Comparison of ENCODE assay signal across 22 cellular contexts in the genomic region with DNA sequence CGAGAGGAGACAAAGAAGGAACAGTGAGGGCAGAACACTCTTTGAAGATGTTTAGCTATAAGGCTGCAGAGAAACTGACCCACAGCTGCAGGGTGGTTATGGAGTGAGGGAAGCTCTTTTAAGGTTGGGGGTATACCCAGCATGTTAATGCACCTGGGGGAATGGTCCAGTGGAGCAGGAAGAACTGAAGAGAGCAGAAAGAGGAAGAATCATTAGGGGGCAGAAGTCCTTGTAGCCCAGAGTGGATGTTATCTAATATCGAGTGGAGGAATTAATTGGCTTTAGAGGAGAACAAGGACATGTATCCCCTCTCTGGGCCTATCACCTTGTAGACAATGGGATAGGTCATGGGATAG. TPM values are rescaled to one million over a fixed set of nuclear protein-coding genes. Genes with fewer than 3 reads are reported as not detected.
DNase-seq lines count a peak whose midpoint lies in the region; ATAC-seq and TF ChIP-seq lines count a peak whose summit lies in the region.
"Had no signal": no experiment of that assay in that cellular context is flagged by ENCODE, and none has a peak within 500 bp of the region (broad histone marks: within the 10 kb centered on the region; RNA-seq: fewer than 3 reads in every experiment).

No MANE protein-coding gene starts in this region.

- no peaks in the 10 kb centered on the region for H3F3A ChIP-seq in OCI-LY1 (ENCODE audit: insufficient read depth, low read length)

- peaks cover 28% of the 10 kb centered on the region for H3K4me1 ChIP-seq in OCI-LY1 (ENCODE audit: insufficient read depth, low read length, severe bottlenecking)
- H3K4me1 ChIP-seq in thyroid gland = peaks cover 11 to 14% of the 10 kb centered on the region in 2 donors

- no peaks in the 10 kb centered on the region for H3K79me2 ChIP-seq in OCI-LY1 (ENCODE audit: insufficient read depth, low read length)

- H3K9me3 Mint-ChIP-seq in activated CD8-positive, alpha-beta T cell treated with anti-CD3 and anti-CD28 coated beads, Interleukin-2, amount 10 ng/mL, durations not matched to agents 7 days and 5 days (ENCODE audit: insufficient read depth) = no peaks in the 10 kb centered on the region
- no peaks in the 10 kb centered on the region for H3K9me3 Mint-ChIP-seq in activated CD8-positive, alpha-beta T cell treated with anti-CD3 and anti-CD28 coated beads for 36 hours
- H3K9me3 Mint-ChIP-seq: CD4-positive, CD25-positive, alpha-beta regulatory T cell had no signal

- no peak for TF ChIP-seq POLR2A in thyroid gland (IDR thresholded peaks at IDR 0.05)

- H3K9me2 ChIP-seq in OCI-LY1 (ENCODE audit: low read depth, low read length) = no peaks in the 10 kb centered on the region
- H3K9me2 ChIP-seq: SK-N-SH had no signal

- 91 to 95% methylated on average over 2 of the region's 2 CpGs for WGBS in thyroid gland, 2 donors

- intact Hi-C loops in activated CD8-positive, alpha-beta T cell treated with anti-CD3 and anti-CD28 coated beads for 36 hours (cut with micrococcal nuclease) = no loop called here
- intact Hi-C loops in thyroid gland (cut with DNase I) = no loop called here

- H4K20me1 ChIP-seq in OCI-LY1 (ENCODE audit: insufficient read depth, low read length) = no peaks in the 10 kb centered on the region

- H3K36me3 Mint-ChIP-seq in activated CD8-positive, alpha-beta T cell treated with anti-CD3 and anti-CD28 coated beads, Interleukin-2, amount 10 ng/mL, durations not matched to agents 7 days and 5 days (ENCODE audit: low read depth) = no peaks in the 10 kb centered on the region
- no peaks in the 10 kb centered on the region for H3K36me3 Mint-ChIP-seq in activated CD8-positive, alpha-beta T cell treated with anti-CD3 and anti-CD28 coated beads for 36 hours (ENCODE audit: low read depth)

- CTCF ChIA-PET in activated CD8-positive, alpha-beta T cell treated with anti-CD3 and anti-CD28 coated beads, Interleukin-2, amount 10 ng/mL, durations not matched to agents 7 days and 5 days (lab: Charles Lee) = no interaction called here
- CTCF ChIA-PET in activated CD8-positive, alpha-beta T cell treated with anti-CD3 and anti-CD28 coated beads for 36 hours (lab: Charles Lee) = no interaction called here

- peaks cover 30% of the 10 kb centered on the region for H3K4me1 Mint-ChIP-seq in activated CD8-positive, alpha-beta T cell treated with anti-CD3 and anti-CD28 coated beads, Interleukin-2, amount 10 ng/mL, durations not matched to agents 7 days and 5 days (ENCODE audit: low read depth)
- H3K4me1 Mint-ChIP-seq in activated CD8-positive, alpha-beta T cell treated with anti-CD3 and anti-CD28 coated beads for 36 hours (ENCODE audit: low read depth) = peaks cover 15% of the 10 kb centered on the region

- peak overlapping the region; percentile 39 for H3K27ac ChIP-seq in OCI-LY1 (ENCODE audit: low read depth, low read length, poor library complexity, severe bottlenecking)
- peak overlapping the region in 2 of 3 donors; percentile 49 to 87 for H3K27ac ChIP-seq in thyroid gland

- no peak for TF ChIP-seq CTCF in activated CD8-positive, alpha-beta T cell treated with anti-CD3 and anti-CD28 coated beads for 36 hours (IDR thresholded peaks at IDR 0.05)
- no peak for TF ChIP-seq CTCF in OCI-LY1 (IDR thresholded peaks at IDR 0.05; ENCODE audit: low read length)
- TF ChIP-seq CTCF in thyroid gland (IDR thresholded peaks at IDR 0.05) = no peak

- no peaks in the 10 kb centered on the region for H3K9me3 ChIP-seq in OCI-LY1 (ENCODE audit: low read length)
- H3K9me3 ChIP-seq in thyroid gland = no peaks in the 10 kb centered on the region
- H3K9me3 ChIP-seq: SK-N-SH had no signal

- H3K9ac ChIP-seq in OCI-LY1 (ENCODE audit: low read length) = no peak overlapping the region
- H3K9ac ChIP-seq: SK-N-SH had no signal

- ATAC-seq in activated CD8-positive, alpha-beta T cell treated with anti-CD3 and anti-CD28 coated beads, Interleukin-2, amount 10 ng/mL, durations not matched to agents 7 days and 5 days = no peak
- no peak for ATAC-seq in activated CD8-positive, alpha-beta T cell treated with anti-CD3 and anti-CD28 coated beads for 36 hours
- ATAC-seq in GM18498 (IDR thresholded peaks at IDR 0.05; ENCODE audit: unreplicated experiment) = no peak
- ATAC-seq: HCT116, PC-3 had no signal

- no peak overlapping the region for H3K4me3 Mint-ChIP-seq in activated CD8-positive, alpha-beta T cell treated with anti-CD3 and anti-CD28 coated beads, Interleukin-2, amount 10 ng/mL, durations not matched to agents 7 days and 5 days
- H3K4me3 Mint-ChIP-seq in activated CD8-positive, alpha-beta T cell treated with anti-CD3 and anti-CD28 coated beads for 36 hours = no peak overlapping the region
- H3K4me3 Mint-ChIP-seq: CD4-positive, CD25-positive, alpha-beta regulatory T cell had no signal

- POLR2A ChIA-PET in activated CD8-positive, alpha-beta T cell treated with anti-CD3 and anti-CD28 coated beads, Interleukin-2, amount 10 ng/mL, durations not matched to agents 7 days and 5 days (lab: Charles Lee) = no interaction called here
- POLR2A ChIA-PET in activated CD8-positive, alpha-beta T cell treated with anti-CD3 and anti-CD28 coated beads for 36 hours (lab: Charles Lee) = no interaction called here

- no peak overlapping the region for H2AFZ ChIP-seq in OCI-LY1 (ENCODE audit: low read length)

- H3K4me3 ChIP-seq in OCI-LY1 (ENCODE audit: low read depth, low read length, poor library complexity, severe bottlenecking) (no peak overlapping the region), thyroid gland (replicated peaks in 1 of 3) (no peak overlapping the region)

- H3K36me3 ChIP-seq in OCI-LY1 (ENCODE audit: insufficient read depth, low read length) (no peaks in the 10 kb centered on the region), thyroid gland (no peaks in the 10 kb centered on the region)

- DNase-seq in activated CD8-positive, alpha-beta T cell treated with anti-CD3 and anti-CD28 coated beads, Interleukin-2, amount 10 ng/mL, durations not matched to agents 7 days and 5 days = peak; percentile 14
- no peak for DNase-seq in activated CD8-positive, alpha-beta T cell treated with anti-CD3 and anti-CD28 coated beads for 36 hours
- DNase-seq in germinal center (ENCODE audit: low spot score) (peak; percentile 70), thyroid gland (no peak), DMS153 (lab: John Stamatoyannopoulos, UW) (no peak)
- no peak for DNase-seq in stimulated activated CD4-positive, alpha-beta T cell treated with anti-CD3 and anti-CD28 coated beads, Interleukin-1b, Interleukin-23, amount 100 ng/mL, for 48 hours
- DNase-seq: 8988T; ACHN; CD4-positive, CD25-positive, alpha-beta regulatory T cell; DMS53; NCI-H2029; NCI-H446; NCI-H69; PC-3; SK-N-SH; SW 1271 had no signal

- no peak overlapping the region for H3K4me2 ChIP-seq in OCI-LY1 (ENCODE audit: low read length)
- H3K4me2 ChIP-seq: SK-N-SH had no signal

- H3K27me3 Mint-ChIP-seq in activated CD8-positive, alpha-beta T cell treated with anti-CD3 and anti-CD28 coated beads, Interleukin-2, amount 10 ng/mL, durations not matched to agents 7 days and 5 days (ENCODE audit: low read depth) = no peaks in the 10 kb centered on the region
- no peaks in the 10 kb centered on the region for H3K27me3 Mint-ChIP-seq in activated CD8-positive, alpha-beta T cell treated with anti-CD3 and anti-CD28 coated beads for 36 hours

- H3K27ac Mint-ChIP-seq in activated CD8-positive, alpha-beta T cell treated with anti-CD3 and anti-CD28 coated beads, Interleukin-2, amount 10 ng/mL, durations not matched to agents 7 days and 5 days = no peak overlapping the region
- no peak overlapping the region for H3K27ac Mint-ChIP-seq in activated CD8-positive, alpha-beta T cell treated with anti-CD3 and anti-CD28 coated beads for 36 hours

- no peaks in the 10 kb centered on the region for H3K27me3 ChIP-seq in OCI-LY1 (ENCODE audit: insufficient read depth, low read length)
- no peaks in the 10 kb centered on the region for H3K27me3 ChIP-seq in thyroid gland

RNA-seq across cellular contexts. Expression of a gene that starts 7.7 kb away (rescaled TPM):
- not detected for total RNA-seq in activated CD8-positive, alpha-beta T cell treated with anti-CD3 and anti-CD28 coated beads, Interleukin-2, amount 10 ng/mL, durations not matched to agents 7 days and 5 days
- total RNA-seq in activated CD8-positive, alpha-beta T cell treated with anti-CD3 and anti-CD28 coated beads for 36 hours = 1 to 10 TPM in 1 of 2 experiments, under 1 TPM in 1; 0.72 to 1.4 TPM
- not detected for total RNA-seq in thyroid gland
- total RNA-seq: H4, LHCN-M2, MCF 10A, PC-3 had no signal

RNA-seq across cellular contexts. Expression of a gene that starts 23.5 kb away (rescaled TPM):
- 1 to 10 TPM; 1.4 to 1.6 TPM for total RNA-seq in activated CD8-positive, alpha-beta T cell treated with anti-CD3 and anti-CD28 coated beads, Interleukin-2, amount 10 ng/mL, durations not matched to agents 7 days and 5 days
- 1 to 10 TPM; 4.8 to 6.5 TPM for total RNA-seq in activated CD8-positive, alpha-beta T cell treated with anti-CD3 and anti-CD28 coated beads for 36 hours
- total RNA-seq in thyroid gland = not detected
- total RNA-seq: H4, LHCN-M2, MCF 10A, PC-3 had no signal

RNA-seq across cellular contexts. Expression of a gene that starts 55.9 kb away (rescaled TPM):
- 10 to 100 TPM; 14.0 to 15.7 TPM for total RNA-seq in activated CD8-positive, alpha-beta T cell treated with anti-CD3 and anti-CD28 coated beads, Interleukin-2, amount 10 ng/mL, durations not matched to agents 7 days and 5 days
- 10 to 100 TPM; 16.4 to 17.0 TPM for total RNA-seq in activated CD8-positive, alpha-beta T cell treated with anti-CD3 and anti-CD28 coated beads for 36 hours
- 10 to 100 TPM in 2 of 4 donors, 1 to 10 TPM in 2; 8.2 to 12.2 (median 10.5) TPM for total RNA-seq in thyroid gland

Comparison
In these comparisons a context has a peak if more than half of its experiments do, and no peak if none do; other contexts are left out.
1. DNase-seq: peak in activated CD8-positive, alpha-beta T cell treated with anti-CD3 and anti-CD28 coated beads, Interleukin-2, amount 10 ng/mL, durations not matched to agents 7 days and 5 days (single experiment) and germinal center (single experiment); none in activated CD8-positive, alpha-beta T cell treated with anti-CD3 and anti-CD28 coated beads for 36 hours (single experiment), thyroid gland (0 of 2), stimulated activated CD4-positive, alpha-beta T cell treated with anti-CD3 and anti-CD28 coated beads, Interleukin-1b, Interleukin-23, amount 100 ng/mL, for 48 hours (single experiment) and DMS153 (single experiment).